In the genomic region with DNA sequence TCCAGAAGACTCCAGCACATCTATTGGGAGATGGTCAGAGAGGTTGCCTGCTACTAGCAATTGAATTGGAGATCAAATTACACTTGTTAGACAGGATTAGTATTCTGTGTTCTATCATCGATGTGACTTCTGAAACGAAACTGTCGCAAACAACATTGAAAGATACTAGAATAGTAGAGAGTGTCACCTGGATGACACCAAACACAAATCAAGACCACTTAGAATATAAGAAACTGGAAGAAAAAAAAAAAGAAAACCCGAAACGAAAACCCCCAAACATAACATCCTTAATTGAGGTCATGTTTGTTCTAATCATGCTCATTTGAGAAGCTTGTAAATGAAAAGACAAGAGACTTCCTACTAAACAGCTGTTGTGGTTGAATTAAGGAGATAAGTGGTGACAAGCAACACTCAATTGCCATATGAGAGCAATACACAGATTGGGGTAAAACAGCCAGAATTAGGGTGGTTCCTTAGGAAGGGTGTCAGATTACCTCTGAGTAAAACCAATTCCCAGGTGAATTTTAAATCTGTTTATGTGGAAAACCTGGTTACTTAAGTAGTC, we compare ENCODE assay signal across 1 cellular context.
TF ChIP-seq lines count a peak whose summit lies in the region.

No MANE protein-coding gene starts in this region.

TF ChIP-seq in IMR-90, 13 proteins besides CTCF, POLR2A, EP300 and RAD21 (continued from another document):
- no peak for TF ChIP-seq USF2 (IDR thresholded peaks at IDR 0.05; ENCODE audit: low read depth, low read length)
TF ChIP-seq in IMR-90: peak in this region for 0.
